Comparison of ENCODE assay signal across 1 cellular context in the genomic region with DNA sequence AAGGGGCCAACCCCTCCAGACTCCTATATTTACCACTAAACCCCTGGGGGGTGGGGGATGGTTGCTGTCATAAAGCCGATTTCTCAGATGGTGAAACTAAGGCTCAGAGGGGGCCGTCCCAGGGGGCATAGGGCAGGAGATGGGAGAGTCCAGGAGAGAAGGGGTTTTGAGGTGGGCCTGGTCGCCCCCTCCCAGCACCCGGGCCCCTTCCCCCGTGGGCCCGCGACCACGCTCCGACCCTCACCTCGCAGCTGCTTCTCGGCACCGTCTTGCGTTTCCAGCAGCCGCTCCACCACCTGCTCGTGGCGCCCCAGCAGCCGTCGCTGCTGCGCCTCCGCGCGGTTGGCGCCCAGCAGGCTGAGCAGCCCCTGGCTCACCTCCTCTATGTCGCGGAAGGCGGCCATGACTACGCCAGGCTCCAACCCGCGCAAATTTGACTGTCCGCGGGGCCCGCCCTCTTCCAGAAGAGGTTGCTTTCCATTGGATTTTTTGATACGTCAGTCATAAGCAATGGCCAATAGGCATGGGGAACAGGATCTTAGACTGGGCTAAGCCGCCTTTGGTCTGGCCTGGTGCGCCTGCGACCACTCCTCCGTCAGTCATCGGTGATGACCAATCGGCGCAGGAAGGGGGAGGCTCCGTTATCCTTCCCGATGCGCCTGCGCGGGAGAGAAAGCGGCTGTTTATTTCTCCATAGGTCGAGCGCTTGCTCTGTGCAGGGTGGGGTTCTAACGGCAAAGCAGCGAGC.
TF ChIP-seq lines count a peak whose summit lies in the region.

A gene with protein sequence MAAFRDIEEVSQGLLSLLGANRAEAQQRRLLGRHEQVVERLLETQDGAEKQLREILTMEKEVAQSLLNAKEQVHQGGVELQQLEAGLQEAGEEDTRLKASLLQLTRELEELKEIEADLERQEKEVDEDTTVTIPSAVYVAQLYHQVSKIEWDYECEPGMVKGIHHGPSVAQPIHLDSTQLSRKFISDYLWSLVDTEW (minus strand): TSS at position 410 of the 748 bp plus-strand sequence. CDS start 6 bp downstream, at position 404.

TF ChIP-seq in HepG2, 621 proteins besides CTCF, POLR2A, EP300 and RAD21 (continued from another document and continues in another):
- TF ChIP-seq, protein P1, sequence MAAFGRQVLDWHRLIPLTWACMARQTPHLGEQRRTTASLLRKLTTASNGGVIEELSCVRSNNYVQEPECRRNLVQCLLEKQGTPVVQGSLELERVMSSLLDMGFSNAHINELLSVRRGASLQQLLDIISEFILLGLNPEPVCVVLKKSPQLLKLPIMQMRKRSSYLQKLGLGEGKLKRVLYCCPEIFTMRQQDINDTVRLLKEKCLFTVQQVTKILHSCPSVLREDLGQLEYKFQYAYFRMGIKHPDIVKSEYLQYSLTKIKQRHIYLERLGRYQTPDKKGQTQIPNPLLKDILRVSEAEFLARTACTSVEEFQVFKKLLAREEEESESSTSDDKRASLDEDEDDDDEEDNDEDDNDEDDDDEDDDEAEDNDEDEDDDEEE (CRISPR knock-in tag; IDR thresholded peaks at IDR 0.05), result no peak
- TF ChIP-seq, protein P2, sequence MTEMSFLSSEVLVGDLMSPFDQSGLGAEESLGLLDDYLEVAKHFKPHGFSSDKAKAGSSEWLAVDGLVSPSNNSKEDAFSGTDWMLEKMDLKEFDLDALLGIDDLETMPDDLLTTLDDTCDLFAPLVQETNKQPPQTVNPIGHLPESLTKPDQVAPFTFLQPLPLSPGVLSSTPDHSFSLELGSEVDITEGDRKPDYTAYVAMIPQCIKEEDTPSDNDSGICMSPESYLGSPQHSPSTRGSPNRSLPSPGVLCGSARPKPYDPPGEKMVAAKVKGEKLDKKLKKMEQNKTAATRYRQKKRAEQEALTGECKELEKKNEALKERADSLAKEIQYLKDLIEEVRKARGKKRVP (CRISPR knock-in tag; IDR thresholded peaks at IDR 0.05), result no peak
- TF ChIP-seq, protein P3, sequence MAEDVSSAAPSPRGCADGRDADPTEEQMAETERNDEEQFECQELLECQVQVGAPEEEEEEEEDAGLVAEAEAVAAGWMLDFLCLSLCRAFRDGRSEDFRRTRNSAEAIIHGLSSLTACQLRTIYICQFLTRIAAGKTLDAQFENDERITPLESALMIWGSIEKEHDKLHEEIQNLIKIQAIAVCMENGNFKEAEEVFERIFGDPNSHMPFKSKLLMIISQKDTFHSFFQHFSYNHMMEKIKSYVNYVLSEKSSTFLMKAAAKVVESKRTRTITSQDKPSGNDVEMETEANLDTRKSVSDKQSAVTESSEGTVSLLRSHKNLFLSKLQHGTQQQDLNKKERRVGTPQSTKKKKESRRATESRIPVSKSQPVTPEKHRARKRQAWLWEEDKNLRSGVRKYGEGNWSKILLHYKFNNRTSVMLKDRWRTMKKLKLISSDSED (CRISPR knock-in tag; IDR thresholded peaks at IDR 0.05), result no peak
- TF ChIP-seq RCOR2 (CRISPR knock-in tag; IDR thresholded peaks at IDR 0.05) (no peak), ZKSCAN5 (CRISPR knock-in tag; IDR thresholded peaks at IDR 0.05) (no peak), ZNF274 (CRISPR knock-in tag; IDR thresholded peaks at IDR 0.05) (0 out of 2 replicates have a peak, but pooled peaks have one; percentile 50), ZNF614 (CRISPR knock-in tag; IDR thresholded peaks at IDR 0.05; ENCODE audit: borderline replicate concordance) (no peak), GFI1 (CRISPR knock-in tag; IDR thresholded peaks at IDR 0.05; ENCODE audit: borderline replicate concordance) (no peak), ZNF747 (CRISPR knock-in tag; IDR thresholded peaks at IDR 0.05; ENCODE audit: borderline replicate concordance) (0 out of 2 replicates have a peak, but pooled peaks have one; percentile 69), KDM4B (CRISPR knock-in tag; IDR thresholded peaks at IDR 0.05) (no peak), ZNF878 (CRISPR knock-in tag; IDR thresholded peaks at IDR 0.05) (peak; percentile 88; the same call in 1 of the 2 replicates), NONO (IDR thresholded peaks at IDR 0.05) (no peak), NONO (CRISPR knock-in tag; conservative IDR thresholded peaks at IDR 0.05) (peak; percentile 67), NKX3-1 (CRISPR knock-in tag; IDR thresholded peaks at IDR 0.05) (no peak), RBAK (CRISPR knock-in tag; IDR thresholded peaks at IDR 0.05) (no peak), NR2F1 (CRISPR knock-in tag; IDR thresholded peaks at IDR 0.05) (no peak), ZNF562 (CRISPR knock-in tag; IDR thresholded peaks at IDR 0.05; ENCODE audit: borderline replicate concordance) (no peak), PPARG (CRISPR knock-in tag; conservative IDR thresholded peaks at IDR 0.05) (no peak), ELF3 (CRISPR knock-in tag; IDR thresholded peaks at IDR 0.05) (no peak; the same call in none of the 2 replicates), SP2 (CRISPR knock-in tag; IDR thresholded peaks at IDR 0.05) (peak; percentile 99), JARID2 (CRISPR knock-in tag; IDR thresholded peaks at IDR 0.05; ENCODE audit: insufficient replicate concordance) (no peak), ZNF317 (CRISPR knock-in tag; IDR thresholded peaks at IDR 0.05) (no peak; the same call in 1 of the 2 replicates), ZNF841 (CRISPR knock-in tag; IDR thresholded peaks at IDR 0.05; ENCODE audit: borderline replicate concordance) (no peak), ZNF777 (CRISPR knock-in tag; IDR thresholded peaks at IDR 0.05) (no peak), KDM5B (CRISPR knock-in tag; IDR thresholded peaks at IDR 0.05; ENCODE audit: borderline replicate concordance) (peak; percentile 71; the same call in 1 of the 2 replicates), HDAC6 (IDR thresholded peaks at IDR 0.05; ENCODE audit: low read depth, low read length) (no peak), KDM5A (IDR thresholded peaks at IDR 0.05; ENCODE audit: borderline replicate concordance, low read length) (peak; percentile 73), ZNF343 (CRISPR knock-in tag; IDR thresholded peaks at IDR 0.05) (0 out of 2 replicates have a peak, but pooled peaks have one; percentile 46), ZFX (CRISPR knock-in tag; IDR thresholded peaks at IDR 0.05; ENCODE audit: low read depth) (peak; percentile 81), ZEB1 (IDR thresholded peaks at IDR 0.05; ENCODE audit: insufficient replicate concordance, low read depth) (peak; percentile 14)
- TF ChIP-seq, protein P4, sequence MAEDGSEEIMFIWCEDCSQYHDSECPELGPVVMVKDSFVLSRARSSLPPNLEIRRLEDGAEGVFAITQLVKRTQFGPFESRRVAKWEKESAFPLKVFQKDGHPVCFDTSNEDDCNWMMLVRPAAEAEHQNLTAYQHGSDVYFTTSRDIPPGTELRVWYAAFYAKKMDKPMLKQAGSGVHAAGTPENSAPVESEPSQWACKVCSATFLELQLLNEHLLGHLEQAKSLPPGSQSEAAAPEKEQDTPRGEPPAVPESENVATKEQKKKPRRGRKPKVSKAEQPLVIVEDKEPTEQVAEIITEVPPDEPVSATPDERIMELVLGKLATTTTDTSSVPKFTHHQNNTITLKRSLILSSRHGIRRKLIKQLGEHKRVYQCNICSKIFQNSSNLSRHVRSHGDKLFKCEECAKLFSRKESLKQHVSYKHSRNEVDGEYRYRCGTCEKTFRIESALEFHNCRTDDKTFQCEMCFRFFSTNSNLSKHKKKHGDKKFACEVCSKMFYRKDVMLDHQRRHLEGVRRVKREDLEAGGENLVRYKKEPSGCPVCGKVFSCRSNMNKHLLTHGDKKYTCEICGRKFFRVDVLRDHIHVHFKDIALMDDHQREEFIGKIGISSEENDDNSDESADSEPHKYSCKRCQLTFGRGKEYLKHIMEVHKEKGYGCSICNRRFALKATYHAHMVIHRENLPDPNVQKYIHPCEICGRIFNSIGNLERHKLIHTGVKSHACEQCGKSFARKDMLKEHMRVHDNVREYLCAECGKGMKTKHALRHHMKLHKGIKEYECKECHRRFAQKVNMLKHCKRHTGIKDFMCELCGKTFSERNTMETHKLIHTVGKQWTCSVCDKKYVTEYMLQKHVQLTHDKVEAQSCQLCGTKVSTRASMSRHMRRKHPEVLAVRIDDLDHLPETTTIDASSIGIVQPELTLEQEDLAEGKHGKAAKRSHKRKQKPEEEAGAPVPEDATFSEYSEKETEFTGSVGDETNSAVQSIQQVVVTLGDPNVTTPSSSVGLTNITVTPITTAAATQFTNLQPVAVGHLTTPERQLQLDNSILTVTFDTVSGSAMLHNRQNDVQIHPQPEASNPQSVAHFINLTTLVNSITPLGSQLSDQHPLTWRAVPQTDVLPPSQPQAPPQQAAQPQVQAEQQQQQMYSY (CRISPR knock-in tag; IDR thresholded peaks at IDR 0.05), result no peak
- TF ChIP-seq, protein P5, sequence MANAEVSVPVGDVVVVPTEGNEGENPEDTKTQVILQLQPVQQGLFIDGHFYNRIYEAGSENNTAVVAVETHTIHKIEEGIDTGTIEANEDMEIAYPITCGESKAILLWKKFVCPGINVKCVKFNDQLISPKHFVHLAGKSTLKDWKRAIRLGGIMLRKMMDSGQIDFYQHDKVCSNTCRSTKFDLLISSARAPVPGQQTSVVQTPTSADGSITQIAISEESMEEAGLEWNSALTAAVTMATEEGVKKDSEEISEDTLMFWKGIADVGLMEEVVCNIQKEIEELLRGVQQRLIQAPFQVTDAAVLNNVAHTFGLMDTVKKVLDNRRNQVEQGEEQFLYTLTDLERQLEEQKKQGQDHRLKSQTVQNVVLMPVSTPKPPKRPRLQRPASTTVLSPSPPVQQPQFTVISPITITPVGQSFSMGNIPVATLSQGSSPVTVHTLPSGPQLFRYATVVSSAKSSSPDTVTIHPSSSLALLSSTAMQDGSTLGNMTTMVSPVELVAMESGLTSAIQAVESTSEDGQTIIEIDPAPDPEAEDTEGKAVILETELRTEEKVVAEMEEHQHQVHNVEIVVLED (CRISPR knock-in tag; IDR thresholded peaks at IDR 0.05; ENCODE audit: borderline replicate concordance), result no peak
- TF ChIP-seq, protein P6, sequence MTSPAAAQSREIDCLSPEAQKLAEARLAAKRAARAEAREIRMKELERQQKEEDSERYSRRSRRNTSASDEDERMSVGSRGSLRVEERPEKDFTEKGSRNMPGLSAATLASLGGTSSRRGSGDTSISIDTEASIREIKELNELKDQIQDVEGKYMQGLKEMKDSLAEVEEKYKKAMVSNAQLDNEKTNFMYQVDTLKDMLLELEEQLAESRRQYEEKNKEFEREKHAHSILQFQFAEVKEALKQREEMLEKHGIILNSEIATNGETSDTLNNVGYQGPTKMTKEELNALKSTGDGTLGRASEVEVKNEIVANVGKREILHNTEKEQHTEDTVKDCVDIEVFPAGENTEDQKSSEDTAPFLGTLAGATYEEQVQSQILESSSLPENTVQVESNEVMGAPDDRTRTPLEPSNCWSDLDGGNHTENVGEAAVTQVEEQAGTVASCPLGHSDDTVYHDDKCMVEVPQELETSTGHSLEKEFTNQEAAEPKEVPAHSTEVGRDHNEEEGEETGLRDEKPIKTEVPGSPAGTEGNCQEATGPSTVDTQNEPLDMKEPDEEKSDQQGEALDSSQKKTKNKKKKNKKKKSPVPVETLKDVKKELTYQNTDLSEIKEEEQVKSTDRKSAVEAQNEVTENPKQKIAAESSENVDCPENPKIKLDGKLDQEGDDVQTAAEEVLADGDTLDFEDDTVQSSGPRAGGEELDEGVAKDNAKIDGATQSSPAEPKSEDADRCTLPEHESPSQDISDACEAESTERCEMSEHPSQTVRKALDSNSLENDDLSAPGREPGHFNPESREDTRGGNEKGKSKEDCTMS (CRISPR knock-in tag; conservative IDR thresholded peaks at IDR 0.05), result no peak
- TF ChIP-seq, protein P7, sequence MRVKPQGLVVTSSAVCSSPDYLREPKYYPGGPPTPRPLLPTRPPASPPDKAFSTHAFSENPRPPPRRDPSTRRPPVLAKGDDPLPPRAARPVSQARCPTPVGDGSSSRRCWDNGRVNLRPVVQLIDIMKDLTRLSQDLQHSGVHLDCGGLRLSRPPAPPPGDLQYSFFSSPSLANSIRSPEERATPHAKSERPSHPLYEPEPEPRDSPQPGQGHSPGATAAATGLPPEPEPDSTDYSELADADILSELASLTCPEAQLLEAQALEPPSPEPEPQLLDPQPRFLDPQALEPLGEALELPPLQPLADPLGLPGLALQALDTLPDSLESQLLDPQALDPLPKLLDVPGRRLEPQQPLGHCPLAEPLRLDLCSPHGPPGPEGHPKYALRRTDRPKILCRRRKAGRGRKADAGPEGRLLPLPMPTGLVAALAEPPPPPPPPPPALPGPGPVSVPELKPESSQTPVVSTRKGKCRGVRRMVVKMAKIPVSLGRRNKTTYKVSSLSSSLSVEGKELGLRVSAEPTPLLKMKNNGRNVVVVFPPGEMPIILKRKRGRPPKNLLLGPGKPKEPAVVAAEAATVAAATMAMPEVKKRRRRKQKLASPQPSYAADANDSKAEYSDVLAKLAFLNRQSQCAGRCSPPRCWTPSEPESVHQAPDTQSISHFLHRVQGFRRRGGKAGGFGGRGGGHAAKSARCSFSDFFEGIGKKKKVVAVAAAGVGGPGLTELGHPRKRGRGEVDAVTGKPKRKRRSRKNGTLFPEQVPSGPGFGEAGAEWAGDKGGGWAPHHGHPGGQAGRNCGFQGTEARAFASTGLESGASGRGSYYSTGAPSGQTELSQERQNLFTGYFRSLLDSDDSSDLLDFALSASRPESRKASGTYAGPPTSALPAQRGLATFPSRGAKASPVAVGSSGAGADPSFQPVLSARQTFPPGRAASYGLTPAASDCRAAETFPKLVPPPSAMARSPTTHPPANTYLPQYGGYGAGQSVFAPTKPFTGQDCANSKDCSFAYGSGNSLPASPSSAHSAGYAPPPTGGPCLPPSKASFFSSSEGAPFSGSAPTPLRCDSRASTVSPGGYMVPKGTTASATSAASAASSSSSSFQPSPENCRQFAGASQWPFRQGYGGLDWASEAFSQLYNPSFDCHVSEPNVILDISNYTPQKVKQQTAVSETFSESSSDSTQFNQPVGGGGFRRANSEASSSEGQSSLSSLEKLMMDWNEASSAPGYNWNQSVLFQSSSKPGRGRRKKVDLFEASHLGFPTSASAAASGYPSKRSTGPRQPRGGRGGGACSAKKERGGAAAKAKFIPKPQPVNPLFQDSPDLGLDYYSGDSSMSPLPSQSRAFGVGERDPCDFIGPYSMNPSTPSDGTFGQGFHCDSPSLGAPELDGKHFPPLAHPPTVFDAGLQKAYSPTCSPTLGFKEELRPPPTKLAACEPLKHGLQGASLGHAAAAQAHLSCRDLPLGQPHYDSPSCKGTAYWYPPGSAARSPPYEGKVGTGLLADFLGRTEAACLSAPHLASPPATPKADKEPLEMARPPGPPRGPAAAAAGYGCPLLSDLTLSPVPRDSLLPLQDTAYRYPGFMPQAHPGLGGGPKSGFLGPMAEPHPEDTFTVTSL (CRISPR knock-in tag; IDR thresholded peaks at IDR 0.05; ENCODE audit: borderline replicate concordance), result no peak
- TF ChIP-seq, protein P8, sequence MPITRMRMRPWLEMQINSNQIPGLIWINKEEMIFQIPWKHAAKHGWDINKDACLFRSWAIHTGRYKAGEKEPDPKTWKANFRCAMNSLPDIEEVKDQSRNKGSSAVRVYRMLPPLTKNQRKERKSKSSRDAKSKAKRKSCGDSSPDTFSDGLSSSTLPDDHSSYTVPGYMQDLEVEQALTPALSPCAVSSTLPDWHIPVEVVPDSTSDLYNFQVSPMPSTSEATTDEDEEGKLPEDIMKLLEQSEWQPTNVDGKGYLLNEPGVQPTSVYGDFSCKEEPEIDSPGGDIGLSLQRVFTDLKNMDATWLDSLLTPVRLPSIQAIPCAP (CRISPR knock-in tag; IDR thresholded peaks at IDR 0.05; ENCODE audit: low read depth), result no peak
- TF ChIP-seq, protein P9, sequence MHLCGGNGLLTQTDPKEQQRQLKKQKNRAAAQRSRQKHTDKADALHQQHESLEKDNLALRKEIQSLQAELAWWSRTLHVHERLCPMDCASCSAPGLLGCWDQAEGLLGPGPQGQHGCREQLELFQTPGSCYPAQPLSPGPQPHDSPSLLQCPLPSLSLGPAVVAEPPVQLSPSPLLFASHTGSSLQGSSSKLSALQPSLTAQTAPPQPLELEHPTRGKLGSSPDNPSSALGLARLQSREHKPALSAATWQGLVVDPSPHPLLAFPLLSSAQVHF (CRISPR knock-in tag; IDR thresholded peaks at IDR 0.05), result 0 out of 2 replicates have a peak, but pooled peaks have one; percentile 52
